Comparison of ENCODE assay signal across 29 cellular contexts in genomic region chr6:86502522-86502921, GRCh38.
"Had no signal": no experiment of that assay in that cellular context is flagged by ENCODE, and none has a peak within 500 bp of the region (broad histone marks: within the 10 kb centered on the region; RNA-seq: fewer than 3 reads in every experiment).

No MANE protein-coding gene starts in this region.

- DNase-seq: activated CD4-positive, alpha-beta T cell treated with anti-CD3 and anti-CD28 coated beads, Interleukin-2, amount 10 ng/mL, durations not matched to agents 24 days and 14 days; activated CD4-positive, alpha-beta T cell treated with anti-CD3 and anti-CD28 coated beads, Interleukin-2, amount 50 U/mL, for 4 hours; activated CD8-positive, alpha-beta T cell treated with anti-CD3 and anti-CD28 coated beads for 36 hours; activated effector memory CD4-positive, alpha-beta T cell treated with anti-CD3 and anti-CD28 coated beads, Interleukin-2, amount 50 U/mL, for 16 hours; activated naive CD4-positive, alpha-beta T cell; activated naive CD4-positive, alpha-beta T cell treated with anti-CD3 and anti-CD28 coated beads, Interleukin-2, amount 50 U/mL, for 16 hours; activated naive CD8-positive, alpha-beta T cell treated with anti-CD3 and anti-CD28 coated beads for 36 hours; activated T-cell treated with anti-CD3 and anti-CD28 coated beads, Interleukin-2, amount 50 U/mL, for 1 hour; activated T-cell treated with anti-CD3 and anti-CD28 coated beads, Interleukin-2, amount 50 U/mL, for 72 hours; amygdala; body of pancreas; Karpas-422; KBM-7; NCI-H1105; NCI-H1417 treated with DMSO at 0.1 percent for 48 hours; NCI-H187 treated with DMSO at 0.1 percent for 48 hours; NCI-H2081; NCI-H345; NCI-H524 treated with DMSO at 0.1 percent for 48 hours; NCI-H748 treated with DMSO at 0.1 percent for 48 hours; NK-92 treated with Interleukin-12 subunit alpha and Interleukin-12 subunit beta, amount 100 ng/mL, for 24 hours; PC-3; Peyer's patch; RPMI8226; SHP77 treated with DMSO at 0.1 percent for 48 hours; SK-N-SH had no signal

- H3K9me3 ChIP-seq: Peyer's patch, SJSA1 had no signal

- H3K4me1 ChIP-seq: body of pancreas, breast epithelium, Peyer's patch, SJSA1 had no signal

- H3K27ac ChIP-seq: body of pancreas, breast epithelium, Peyer's patch, SJSA1 had no signal

- H3K9ac ChIP-seq: SK-N-SH had no signal

- ATAC-seq: activated CD8-positive, alpha-beta T cell treated with anti-CD3 and anti-CD28 coated beads for 36 hours; activated T-cell treated with anti-CD3 and anti-CD28 coated beads, Interleukin-2, amount 50 U/mL, for 72 hours; activated T-helper 17 cell treated with anti-CD3 and anti-CD28 coated beads, Interleukin-2, amount 50 U/mL, for 72 hours; body of pancreas; PC-3 had no signal

- H3K27me3 ChIP-seq: body of pancreas, breast epithelium, Peyer's patch, SJSA1 had no signal

- H3K4me3 ChIP-seq: body of pancreas, breast epithelium, Peyer's patch, SJSA1 had no signal

- H3K4me2 ChIP-seq: SK-N-SH had no signal

- H3K36me3 ChIP-seq: breast epithelium, Peyer's patch, SJSA1 had no signal
